ENCODE assay signal across 1 cellular context in genomic region chr19:18939922-18940775, GRCh38.
TF ChIP-seq lines count a peak whose summit lies in the region.

No MANE protein-coding gene starts in this region.

TF ChIP-seq in SK-N-SH, 30 proteins besides CTCF, POLR2A, EP300 and RAD21 (continued from another document):
- TF ChIP-seq POLR2AphosphoS5 (IDR thresholded peaks at IDR 0.05; ENCODE audit: low read depth, low read length) (no peak), FOXJ3 (CRISPR knock-in tag; IDR thresholded peaks at IDR 0.05) (no peak), CHD2 (IDR thresholded peaks at IDR 0.05; ENCODE audit: low read length, partially characterized antibody) (peak; percentile 73), IRF3 (IDR thresholded peaks at IDR 0.05; ENCODE audit: low read depth, low read length) (no peak)
TF ChIP-seq in SK-N-SH: peak in this region for 5.
